Comparison of ENCODE assay signal across 8 cellular contexts in the genomic region with DNA sequence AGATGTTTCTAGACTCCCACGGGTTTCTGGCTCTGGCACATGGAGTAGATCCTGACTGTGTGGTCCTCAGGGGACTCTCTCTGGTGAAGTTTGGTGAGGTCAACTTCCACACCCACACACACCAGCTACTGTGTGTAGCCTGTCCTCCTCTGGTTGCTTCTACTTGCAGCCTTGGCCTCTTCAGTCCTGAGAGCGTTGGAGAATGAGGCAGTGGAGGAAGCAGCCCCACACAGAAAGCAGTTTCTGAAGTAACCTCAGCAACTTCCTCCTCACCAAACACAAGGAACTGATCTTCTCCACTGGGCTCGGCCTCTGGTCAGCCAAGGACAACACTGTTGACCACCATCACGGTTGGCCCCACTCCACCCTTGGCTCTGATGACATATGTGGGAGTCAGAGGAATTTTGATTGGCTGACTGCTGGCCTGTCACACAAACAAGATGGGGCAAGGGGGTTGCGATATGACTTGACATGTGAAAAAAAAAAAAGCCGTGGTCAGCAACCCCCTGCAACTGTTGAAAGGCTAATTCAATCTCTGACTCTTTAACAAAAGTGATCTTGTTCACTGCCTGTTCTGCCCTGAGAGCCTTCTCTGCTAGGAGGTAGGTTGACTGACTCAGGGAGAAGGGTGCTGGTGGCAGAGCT. TPM values are rescaled to one million over a fixed set of nuclear protein-coding genes. Genes with fewer than 3 reads are reported as not detected.
DNase-seq lines count a peak whose midpoint lies in the region; ATAC-seq and TF ChIP-seq lines count a peak whose summit lies in the region.

No MANE protein-coding gene starts in this region.

- TF ChIP-seq CTCF in NB4 (IDR thresholded peaks at IDR 0.05; ENCODE audit: low read depth, low read length) = no peak

- H3K4me3 ChIP-seq in NB4 (ENCODE audit: low read depth, low read length) = no peak overlapping the region

- DNase-seq in NB4 (ENCODE audit: low read depth) (peak; percentile 87), medulla oblongata (ENCODE audit: extremely low spot score) (peak; percentile 63), islet precursor cell (no peak), AG08395 (ENCODE audit: low spot score) (no peak), SK-N-DZ (ENCODE audit: low spot score) (no peak), NCI-H82 (lab: John Stamatoyannopoulos, UW) (no peak)

- ATAC-seq in GM18519 (IDR thresholded peaks at IDR 0.05; ENCODE audit: low FRiP score, unreplicated experiment) (peak; percentile 39), HG02571 (IDR thresholded peaks at IDR 0.05; ENCODE audit: unreplicated experiment) (peak; percentile 43)

- TF ChIP-seq POLR2A in NB4 (IDR thresholded peaks at IDR 0.05; ENCODE audit: extremely low read depth, insufficient read length) = no peak

RNA-seq across cellular contexts. Expression of gene CD86, which starts 19.6 kb away (rescaled TPM):
- not detected in 2 replicates for polyA plus RNA-seq in SK-N-DZ (2014; cell fraction: cytosol; rRNA removed)
- polyA plus RNA-seq in SK-N-DZ (2014; cell fraction: nucleus; rRNA removed) = not detected in 2 replicates

RNA-seq across cellular contexts. Expression of gene ILDR1, which starts 52.7 kb away (rescaled TPM):
- not detected in 2 replicates for polyA plus RNA-seq in SK-N-DZ (2014; cell fraction: cytosol; rRNA removed)
- not detected in 2 replicates for polyA plus RNA-seq in SK-N-DZ (2014; cell fraction: nucleus; rRNA removed)

Comparison
In these comparisons a context has a peak if more than half of its experiments do, and no peak if none do; other contexts are left out.
1. DNase-seq: peak in NB4 (single experiment) and medulla oblongata (single experiment); none in islet precursor cell (single experiment), AG08395 (single experiment), SK-N-DZ (single experiment) and NCI-H82 (single experiment).